In the genomic region with DNA sequence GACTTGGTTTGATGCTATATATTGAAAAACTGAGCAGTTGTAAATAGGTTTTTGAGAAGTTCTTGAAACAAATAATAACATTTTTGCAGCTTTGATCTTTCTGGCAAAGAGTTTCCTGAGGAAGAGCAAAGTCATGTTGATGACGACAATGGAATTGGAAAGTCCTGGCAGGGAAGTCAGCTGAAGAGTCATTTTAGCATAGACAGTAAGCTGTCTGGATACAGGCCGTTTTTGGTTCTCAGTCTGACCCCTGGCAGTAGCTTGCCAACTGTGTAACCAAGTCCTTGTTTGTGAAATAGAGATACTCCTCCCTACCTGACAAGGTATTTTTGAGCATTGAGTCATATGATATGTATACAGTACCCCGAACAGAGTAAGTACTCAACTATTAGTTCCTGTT, we compare ENCODE assay signal across 19 cellular contexts.
"Had no signal": no experiment of that assay in that cellular context is flagged by ENCODE, and none has a peak within 500 bp of the region (broad histone marks: within the 10 kb centered on the region; RNA-seq: fewer than 3 reads in every experiment).

No MANE protein-coding gene starts in this region.

- H3K4me3 ChIP-seq: colonic mucosa, lung, neural progenitor cell, prostate gland, sigmoid colon, stomach, thyroid gland had no signal

- H3K9ac ChIP-seq: neural progenitor cell had no signal

- H3K4me1 ChIP-seq: colonic mucosa, neural progenitor cell, prostate gland, sigmoid colon, stomach, thyroid gland had no signal

- DNase-seq: colonic mucosa; effector memory CD8-positive, alpha-beta T cell; foreskin melanocyte; hypothalamus; midbrain; naive thymus-derived CD4-positive, alpha-beta T cell; right cardiac atrium; sigmoid colon; stimulated activated CD4-positive, alpha-beta T cell treated with anti-CD3 and anti-CD28 coated beads, Interleukin-2, amount 100 ng/mL, for 24 hours; stimulated activated CD4-positive, alpha-beta T cell treated with anti-CD3 and anti-CD28 coated beads, Interleukin-4, amount 100 ng/mL, for 24 hours; stimulated activated naive CD4-positive, alpha-beta T cell treated with Interleukin-2 at 50 U/mL for 16 hours; stomach; thyroid gland had no signal

- H3K4me2 ChIP-seq: neural progenitor cell had no signal

- ATAC-seq: effector memory CD8-positive, alpha-beta T cell; esophagus mucosa; naive thymus-derived CD4-positive, alpha-beta T cell; right cardiac atrium; stimulated activated effector memory CD8-positive, alpha-beta T cell treated with anti-CD3 and anti-CD28 coated beads, Interleukin-12 subunit alpha, Interleukin-12 subunit beta, amount 100 ng/mL, for 72 hours had no signal

- H2AFZ ChIP-seq: neural progenitor cell had no signal

- H3K27me3 ChIP-seq: colonic mucosa, neural progenitor cell, thyroid gland had no signal

- H3K27ac ChIP-seq: colonic mucosa, epithelial cell of prostate, neural progenitor cell, prostate gland, sigmoid colon, stomach, thyroid gland had no signal

- H3K9me3 ChIP-seq: colonic mucosa, prostate gland, sigmoid colon, stomach, thyroid gland had no signal

- H3K36me3 ChIP-seq: colonic mucosa, neural progenitor cell, prostate gland, sigmoid colon, stomach, thyroid gland had no signal
